ENCODE assay signal across 9 cellular contexts in genomic region chr2:98507940-98508689, GRCh38.
DNase-seq lines count a peak whose midpoint lies in the region; ATAC-seq and TF ChIP-seq lines count a peak whose summit lies in the region.
"Had no signal": no experiment of that assay in that cellular context is flagged by ENCODE, and none has a peak within 500 bp of the region (broad histone marks: within the 10 kb centered on the region; RNA-seq: fewer than 3 reads in every experiment).

No MANE protein-coding gene starts in this region.

- no peak overlapping the region for H3K56ac ChIP-seq in IMR-90 (ENCODE audit: extremely low read depth, insufficient read depth, low read length)

- in situ Hi-C loops in IMR-90 (cut with MboI; ENCODE audit: low sequenced_read_pairs): no loop called here

- intact Hi-C loops in IMR-90 (cut with micrococcal nuclease): no loop called here

- no peak overlapping the region for H2BK5ac ChIP-seq in IMR-90 (ENCODE audit: low read depth, low read length, poor library complexity, severe bottlenecking)

- H2BK15ac ChIP-seq in IMR-90 (ENCODE audit: low read depth, low read length): no peak overlapping the region; the same call in 2 of the 3 replicates

- H2AFZ ChIP-seq in IMR-90 (replicated peaks; ENCODE audit: low read length, poor library complexity): no peak overlapping the region

- TF ChIP-seq RAD21 in IMR-90 (IDR thresholded peaks at IDR 0.05; ENCODE audit: low read length): no peak

- peaks cover 25% of the 10 kb centered on the region for H3K4me1 ChIP-seq in IMR-90 (ENCODE audit: control insufficient read depth, insufficient read depth, low read length)
- H3K4me1 ChIP-seq in muscle layer of duodenum (ENCODE audit: control insufficient read depth in 1 of 2, insufficient read depth in 2 of 2, low read length in 2 of 2): peaks cover 24 to 42% of the 10 kb centered on the region in 2 donors

- H2BK120ac ChIP-seq in IMR-90 (ENCODE audit: low read depth, low read length): no peak overlapping the region

- H3K4me3 ChIP-seq in IMR-90 (ENCODE audit: insufficient read depth, low read depth, low read length) (no peak overlapping the region), muscle layer of duodenum (ENCODE audit: low read depth in 1 of 2, low read length in 2 of 2) (no peak overlapping the region)

- 80% methylated on average over 1 of the region's 12 CpGs; no CpG with 5 or more reads in 1 of the 2 experiments for WGBS in IMR-90 (ENCODE audit: extremely low coverage in 2 of 2, insufficient read length in 1 of 2), 2 experiments

- H3K4me3 Mint-ChIP-seq in chondrocyte (ENCODE audit: unreplicated experiment): no peak overlapping the region

- H3K36me3 Mint-ChIP-seq in chondrocyte (ENCODE audit: low read depth): no peaks in the 10 kb centered on the region

- dilution Hi-C loops in IMR-90 (cut with HindIII; ENCODE audit: low sequenced_read_pairs, unreplicated experiment): no loop called here

- no peak for TF ChIP-seq CTCF in IMR-90 (conservative IDR thresholded peaks at IDR 0.05; ENCODE audit: low read depth, low read length)
- TF ChIP-seq CTCF in chondrocyte (IDR thresholded peaks at IDR 0.05): no peak

- BruUV-seq in IMR-90 (replicated peaks; lab: Mats Ljungman, UMichigan): no TSS peak

- H3K79me1 ChIP-seq in IMR-90 (ENCODE audit: low read depth in 1 of 2, low read length in 2 of 2): peaks cover 7 to 75% of the 10 kb centered on the region in 2 experiments; a peak in 3 of 4 replicates

- no peak overlapping the region for H3K27ac ChIP-seq in IMR-90 (ENCODE audit: insufficient read depth, low read length)
- peak overlapping the region; percentile 79 for H3K27ac ChIP-seq in muscle layer of duodenum (ENCODE audit: low read length)
- H3K27ac ChIP-seq: VCaP had no signal

- no peak overlapping the region for H3K4ac ChIP-seq in IMR-90 (ENCODE audit: low read depth, low read length)

- TF ChIP-seq POLR2A in IMR-90 (IDR thresholded peaks at IDR 0.05; ENCODE audit: low read depth, low read length): no peak

- H3K36me3 ChIP-seq in IMR-90 (ENCODE audit: control insufficient read depth, insufficient read depth, low read length): no peaks in the 10 kb centered on the region
- no peaks in the 10 kb centered on the region for H3K36me3 ChIP-seq in muscle layer of duodenum (ENCODE audit: control insufficient read depth in 1 of 2, insufficient read depth in 2 of 2, low read length in 2 of 2)

- no peak overlapping the region for H3K18ac ChIP-seq in IMR-90 (ENCODE audit: low read depth, low read length)

- H3K9me1 ChIP-seq in IMR-90 (ENCODE audit: insufficient read depth, low read length): peaks cover 23% of the 10 kb centered on the region; the same call in 1 of the 2 replicates

- peaks cover 17% of the 10 kb centered on the region for H4K20me1 ChIP-seq in IMR-90 (ENCODE audit: insufficient read depth, low read length)

- no peaks in the 10 kb centered on the region for H3K27me3 Mint-ChIP-seq in chondrocyte (ENCODE audit: low read depth)

- no peak overlapping the region for H3K14ac ChIP-seq in IMR-90 (replicated peaks; ENCODE audit: low read depth, low read length)

- no peak overlapping the region for H3K4me2 ChIP-seq in IMR-90 (ENCODE audit: low read depth, low read length)

- no peak overlapping the region for H3K23ac ChIP-seq in IMR-90 (ENCODE audit: low read depth, low read length)

- no peak overlapping the region; the same call in 1 of the 2 replicates for H2AK5ac ChIP-seq in IMR-90 (ENCODE audit: low read depth, low read length)

- CTCF ChIA-PET in IMR-90 (lab: Yijun Ruan, JAX): interaction anchor here (0.8 kb wide), 1 partner anchor 20 kb away, joined by 3 read pairs; no protein-coding TSS in a partner anchor

- H3K9me3 Mint-ChIP-seq in chondrocyte (ENCODE audit: low read depth): no peaks in the 10 kb centered on the region

- POLR2A ChIA-PET in IMR-90 (lab: Charles Lee; ENCODE audit: unreplicated experiment): no interaction called here

- H4K5ac ChIP-seq in IMR-90 (ENCODE audit: low read depth, low read length): no peak overlapping the region; the same call in 1 of the 2 replicates

- H3K27ac Mint-ChIP-seq in chondrocyte (ENCODE audit: unreplicated experiment): no peak overlapping the region

- H4K8ac ChIP-seq in IMR-90 (ENCODE audit: low read depth in 2 of 2, low read length in 2 of 2): peak overlapping the region in 1 of 2 experiments; percentile 69; a peak in 1 of 4 replicates

- H3K27me3 ChIP-seq in IMR-90 (ENCODE audit: control insufficient read depth, insufficient read depth, low read length): no peaks in the 10 kb centered on the region
- H3K27me3 ChIP-seq in muscle layer of duodenum (ENCODE audit: low read depth, low read length): no peaks in the 10 kb centered on the region

- no peak overlapping the region for H3K9ac ChIP-seq in IMR-90 (ENCODE audit: low read depth, low read length)

- H2BK20ac ChIP-seq in IMR-90 (ENCODE audit: low read depth, low read length): no peak overlapping the region

- H2AK9ac ChIP-seq in IMR-90 (replicated peaks; ENCODE audit: low read depth, low read length, poor library complexity): peak overlapping the region; percentile 25

- H3K4me1 Mint-ChIP-seq in chondrocyte (ENCODE audit: low read depth): peaks cover 15% of the 10 kb centered on the region

- no peaks in the 10 kb centered on the region for H3K9me3 ChIP-seq in IMR-90 (ENCODE audit: control insufficient read depth, insufficient read depth, low read length)
- no peaks in the 10 kb centered on the region for H3K9me3 ChIP-seq in muscle layer of duodenum (ENCODE audit: control insufficient read depth in 1 of 2, low read length in 2 of 2)

- H4K91ac ChIP-seq in IMR-90 (ENCODE audit: insufficient read depth, low read depth, low read length): 0 out of 2 replicates have a peak overlapping the region, but pooled peaks have one; percentile 20

- DNase-seq in Ammon's horn (ENCODE audit: low spot score) (peak; percentile 75), IMR-90 (no peak), chondrocyte (ENCODE audit: low spot score) (peak; percentile 68), SW480 (ENCODE audit: low spot score) (no peak)

- ATAC-seq in IMR-90 (ENCODE audit: low read depth) (no peak), HG03520 (IDR thresholded peaks at IDR 0.05; ENCODE audit: unreplicated experiment) (no peak), GM21381 (IDR thresholded peaks at IDR 0.05; ENCODE audit: unreplicated experiment) (no peak), HG03378 (IDR thresholded peaks at IDR 0.05; ENCODE audit: unreplicated experiment) (no peak)

TF ChIP-seq in IMR-90, 13 proteins besides CTCF, POLR2A, EP300 and RAD21:
- TF ChIP-seq SMC3 (IDR thresholded peaks at IDR 0.05; ENCODE audit: low read depth, low read length): no peak
- no peak for TF ChIP-seq BHLHE40 (IDR thresholded peaks at IDR 0.05; ENCODE audit: low read depth, low read length)

Comparison
In these comparisons a context has a peak if more than half of its experiments do, and no peak if none do; other contexts are left out.
1. DNase-seq: peak in Ammon's horn (single experiment) and chondrocyte (single experiment); none in IMR-90 (single experiment) and SW480 (single experiment).